ENCODE assay signal across 20 cellular contexts in genomic region chr1:18647681-18648214, GRCh38. TPM values are rescaled to one million over a fixed set of nuclear protein-coding genes. Genes with fewer than 3 reads are reported as not detected.
DNase-seq lines count a peak whose midpoint lies in the region; ATAC-seq and TF ChIP-seq lines count a peak whose summit lies in the region.
"Had no signal": no experiment of that assay in that cellular context is flagged by ENCODE, and none has a peak within 500 bp of the region (broad histone marks: within the 10 kb centered on the region; RNA-seq: fewer than 3 reads in every experiment).

No MANE protein-coding gene starts in this region.

- H3K4me1 ChIP-seq in iPS-15b (ENCODE audit: control insufficient read depth, insufficient read depth, low read length) = peaks cover 38% of the 10 kb centered on the region
- peaks cover 4 to 29% of the 10 kb centered on the region in 2 donors for H3K4me1 ChIP-seq in neuronal stem cell (ENCODE audit: control insufficient read depth in 2 of 2, insufficient read depth in 1 of 2, low read depth in 1 of 2, low read length in 2 of 2)

- ATAC-seq in GM19324 (IDR thresholded peaks at IDR 0.05; ENCODE audit: low FRiP score, unreplicated experiment) (no peak), omental fat pad (ENCODE audit: low FRiP score) (no peak)
- ATAC-seq: A549, HCT116 had no signal

- no peak overlapping the region for H2AFZ ChIP-seq in neuronal stem cell (ENCODE audit: low read length)

- H2AK5ac ChIP-seq in neuronal stem cell (ENCODE audit: low read depth, low read length) = no peak overlapping the region

- H4K8ac ChIP-seq in neuronal stem cell (ENCODE audit: low read depth, low read length) = no peak overlapping the region

- DNase-seq in ELF-1 (ENCODE audit: low read depth, low spot score) (peak; percentile 20), H7 (peak; percentile 32), neuronal stem cell (ENCODE audit: low spot score) (no peak), omental fat pad (ENCODE audit: low spot score) (no peak), DMS153 treated with DMSO at 0.1 percent for 48 hours (lab: John Stamatoyannopoulos, UW; ENCODE audit: unreplicated experiment) (no peak), AG08395 (ENCODE audit: low spot score) (no peak)
- DNase-seq: CD4-positive, alpha-beta memory T cell; DMS153; DMS79 treated with DMSO at 0.1 percent for 48 hours; HFFc6 had no signal

- H2BK15ac ChIP-seq in neuronal stem cell (ENCODE audit: low read length) = no peak overlapping the region

- H4K91ac ChIP-seq in neuronal stem cell (ENCODE audit: low read depth, low read length, poor library complexity) = no peak overlapping the region

- H3K18ac ChIP-seq in neuronal stem cell (ENCODE audit: low read length) = peak overlapping the region; percentile 46

- no peak overlapping the region for H3K14ac ChIP-seq in neuronal stem cell (ENCODE audit: low read length)

- no peak for TF ChIP-seq CTCF in omental fat pad (IDR thresholded peaks at IDR 0.05)

- H3K9me3 ChIP-seq in iPS-15b (ENCODE audit: control insufficient read depth, insufficient read depth, low read length) (no peaks in the 10 kb centered on the region), neuronal stem cell (replicated peaks in 1 of 2; ENCODE audit: control insufficient read depth in 2 of 2, insufficient read depth in 1 of 2, low read depth in 1 of 2, low read length in 2 of 2) (no peaks in the 10 kb centered on the region)
- H3K9me3 ChIP-seq: A549, BLaER1 had no signal

- H3K27me3 ChIP-seq in H7 (ENCODE audit: control insufficient read depth, insufficient read depth, low read length) = peaks cover 89% of the 10 kb centered on the region
- H3K27me3 ChIP-seq in iPS-15b (ENCODE audit: control insufficient read depth, insufficient read depth, low read length) = peaks cover 93% of the 10 kb centered on the region
- peaks cover 28 to 92% (median 88%) of the 10 kb centered on the region in 3 experiments for H3K27me3 ChIP-seq in neuronal stem cell (ENCODE audit: control insufficient read depth in 3 of 3, insufficient read depth in 3 of 3, low read depth in 1 of 3, low read length in 3 of 3)

- H3K27ac ChIP-seq in neuronal stem cell (replicated peaks; ENCODE audit: low read length) = no peak overlapping the region
- H3K27ac ChIP-seq: 22Rv1, A549, BLaER1, HL-60 had no signal

- H2BK120ac ChIP-seq in neuronal stem cell (ENCODE audit: low read depth, low read length) = no peak overlapping the region

- H3K4me2 ChIP-seq in neuronal stem cell (ENCODE audit: insufficient read depth, low read length, poor library complexity, severe bottlenecking) = no peak overlapping the region
- H3K4me2 ChIP-seq: A549, BLaER1 had no signal

- no peak overlapping the region for H3K4me3 ChIP-seq in H7 (ENCODE audit: insufficient read depth, low read depth, low read length)
- peak overlapping the region; percentile 32 for H3K4me3 ChIP-seq in iPS-15b (ENCODE audit: low read depth, low read length)
- H3K4me3 ChIP-seq in neuronal stem cell (ENCODE audit: low read length in 2 of 2) = no peak overlapping the region
- H3K4me3 ChIP-seq: A549, BLaER1 had no signal

- no peaks in the 10 kb centered on the region for H3K79me1 ChIP-seq in neuronal stem cell (ENCODE audit: low read depth, low read length)

- H2BK12ac ChIP-seq in neuronal stem cell (ENCODE audit: low read length) = no peak overlapping the region

- H3K36me3 ChIP-seq in H7 (replicated peaks; ENCODE audit: control insufficient read depth, insufficient read depth, low read length) (no peaks in the 10 kb centered on the region), iPS-15b (ENCODE audit: control insufficient read depth, insufficient read depth, low read length) (no peaks in the 10 kb centered on the region), neuronal stem cell (replicated peaks in 1 of 2; ENCODE audit: control insufficient read depth in 2 of 2, insufficient read depth in 2 of 2, low read length in 2 of 2) (no peaks in the 10 kb centered on the region)
- H3K36me3 ChIP-seq: BLaER1 had no signal

- no peak overlapping the region for H2BK5ac ChIP-seq in neuronal stem cell (ENCODE audit: low read length)

- H3K23ac ChIP-seq in neuronal stem cell (ENCODE audit: low read depth, low read length, poor library complexity) = no peak overlapping the region

- H3K4ac ChIP-seq in neuronal stem cell (ENCODE audit: low read length) = no peak overlapping the region

- no peak overlapping the region for H3K9ac ChIP-seq in iPS-15b (ENCODE audit: low read depth, low read length)
- no peak overlapping the region for H3K9ac ChIP-seq in neuronal stem cell (ENCODE audit: low read depth, low read length, poor library complexity)
- H3K9ac ChIP-seq: BLaER1 had no signal

- WGBS in neuronal stem cell (ENCODE audit: extremely low coverage in 2 of 2, insufficient read length in 2 of 2, insufficient replicate concordance in 1 of 2), 2 donors = no CpG with 5 or more reads among the region's 3 CpGs

RNA-seq across cellular contexts. Expression of gene PAX7, which starts 17.1 kb away (rescaled TPM):
- total RNA-seq in H7 (2014; rRNA removed; shearing (Covaris generic)) = 0.30 and 1.6 TPM in 2 replicates
- polyA plus RNA-seq in neuronal stem cell (2013, experiment 1 of 2) = 0.03 TPM
- 0.06 TPM for polyA plus RNA-seq in neuronal stem cell (2013, experiment 2 of 2)
- not detected for total RNA-seq in omental fat pad
- total RNA-seq: CD4-positive, alpha-beta memory T cell; G401; HFFc6; HT1080 had no signal
- polyA plus RNA-seq: CD14-positive monocyte; CD4-positive, alpha-beta memory T cell had no signal

Comparison
In these comparisons a context has a peak if more than half of its experiments do, and no peak if none do; other contexts are left out.
1. DNase-seq: peak in ELF-1 (single experiment) and H7 (single experiment); none in neuronal stem cell (single experiment), omental fat pad (single experiment), DMS153 treated with DMSO at 0.1 percent for 48 hours (single experiment) and AG08395 (single experiment).